Comparison of ENCODE assay signal across 8 cellular contexts in the genomic region with DNA sequence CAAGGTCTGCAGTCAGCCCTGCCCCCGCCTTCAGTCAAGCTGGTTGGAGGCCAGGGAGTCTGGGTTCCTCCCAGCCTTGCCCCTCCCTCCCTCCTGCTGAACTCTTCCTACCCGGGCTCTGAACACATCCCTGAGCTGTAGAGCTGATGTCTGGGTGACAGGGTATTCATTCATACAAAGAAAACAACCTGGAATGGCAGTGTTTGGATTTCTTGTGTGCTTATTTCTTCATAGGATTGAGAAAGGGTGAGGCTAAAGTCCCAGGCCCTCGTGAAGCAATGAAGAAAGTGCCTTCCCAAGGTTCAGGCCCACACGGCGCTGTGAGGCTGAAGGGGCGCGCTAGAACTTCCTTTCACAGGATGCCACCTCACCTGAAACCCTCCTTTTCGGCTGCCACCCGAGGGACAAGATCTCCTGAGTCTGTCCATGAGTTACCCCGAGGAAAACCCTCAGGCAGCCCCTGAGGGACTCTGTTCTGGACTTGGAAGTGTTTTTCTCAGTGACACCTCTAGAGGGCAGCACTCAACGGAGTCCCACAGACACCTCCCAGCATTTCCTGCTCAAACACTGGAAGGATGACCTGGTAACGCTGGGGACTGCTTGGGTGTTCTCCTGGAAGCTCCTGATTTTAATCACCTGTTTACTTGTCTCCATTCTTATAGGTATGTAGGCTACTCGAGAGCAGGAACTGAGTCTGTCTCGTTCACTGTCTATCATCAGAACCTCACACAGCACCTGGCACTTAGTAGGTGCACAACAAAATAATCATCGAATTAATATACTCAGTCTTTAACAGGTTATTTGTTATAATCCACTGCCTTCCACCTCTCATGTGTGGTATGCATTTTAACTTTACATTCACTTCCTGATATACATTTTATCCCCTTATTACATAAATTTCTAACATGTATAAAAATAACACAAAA. TPM values are rescaled to one million over a fixed set of nuclear protein-coding genes. Genes with fewer than 3 reads are reported as not detected.
A peak's percentile ranks its signal among the peaks of the same experiment; 100 is the strongest.
DNase-seq lines count a peak whose midpoint lies in the region; ATAC-seq and TF ChIP-seq lines count a peak whose summit lies in the region.

No MANE protein-coding gene starts in this region.

- no peak for DNase-seq in AG04450 (ENCODE audit: low read depth, low spot score)
- peak; percentile 1 for DNase-seq in NCI-H345 treated with DMSO at 0.1 percent for 48 hours (lab: John Stamatoyannopoulos, UW; ENCODE audit: unreplicated experiment)
- peak; percentile 54 for DNase-seq in activated CD8-positive, alpha-beta T cell treated with anti-CD3 and anti-CD28 coated beads for 36 hours
- DNase-seq in epithelial cell of esophagus (ENCODE audit: low read depth) = peak; percentile 51
- DNase-seq in naive thymus-derived CD8-positive, alpha-beta T cell = peak in 7 of 10 donors; percentile 21 to 40 (median 34)
- peak; percentile 48 for DNase-seq in ureter (ENCODE audit: low spot score)

- POLR2A ChIA-PET in AG04450 (lab: Yijun Ruan, JAX) = no interaction called here
- POLR2A ChIA-PET in activated CD8-positive, alpha-beta T cell treated with anti-CD3 and anti-CD28 coated beads for 36 hours (lab: Charles Lee) = interaction anchor here (0.6 kb wide), 1 partner anchor 181 kb away, joined by 3 read pairs; no protein-coding TSS in a partner anchor
- POLR2A ChIA-PET in naive thymus-derived CD8-positive, alpha-beta T cell (lab: Charles Lee) = no interaction called here

- no peak for TF ChIP-seq POLR2A in GM18505 (IDR thresholded peaks at IDR 0.05; ENCODE audit: borderline replicate concordance, extremely low read depth, insufficient read depth, insufficient read length)

- no peaks in the 10 kb centered on the region for H3K4me1 Mint-ChIP-seq in activated CD8-positive, alpha-beta T cell treated with anti-CD3 and anti-CD28 coated beads for 36 hours (ENCODE audit: low read depth)
- H3K4me1 Mint-ChIP-seq in naive thymus-derived CD8-positive, alpha-beta T cell = no peaks in the 10 kb centered on the region

- H3K27ac ChIP-seq in AG04450 (ENCODE audit: low read depth, low read length) = no peak overlapping the region

- CTCF ChIA-PET in AG04450 (lab: Charles Lee) = interaction anchor here (0.6 to 1.1 kb wide), 5 partner anchors 9 to 252 kb away, joined by 3 to 4 read pairs (median 3); no protein-coding TSS in a partner anchor
- CTCF ChIA-PET in activated CD8-positive, alpha-beta T cell treated with anti-CD3 and anti-CD28 coated beads for 36 hours (lab: Charles Lee) = interaction anchor here (0.7 to 1.3 kb wide), 5 partner anchors 13 to 250 kb away, joined by 3 to 4 read pairs (median 3); a partner anchor contains a TSS

- no peaks in the 10 kb centered on the region for H3K9me3 Mint-ChIP-seq in activated CD8-positive, alpha-beta T cell treated with anti-CD3 and anti-CD28 coated beads for 36 hours
- H3K9me3 Mint-ChIP-seq in naive thymus-derived CD8-positive, alpha-beta T cell = peaks cover 0 to under 1% (median 0%) of the 10 kb centered on the region in 9 donors

- intact Hi-C loops in activated CD8-positive, alpha-beta T cell treated with anti-CD3 and anti-CD28 coated beads for 36 hours (cut with micrococcal nuclease) = no loop called here

- H3K9me3 ChIP-seq in AG04450 (ENCODE audit: control insufficient read depth, insufficient read depth, low read length) = no peaks in the 10 kb centered on the region

- H3K36me3 Mint-ChIP-seq in activated CD8-positive, alpha-beta T cell treated with anti-CD3 and anti-CD28 coated beads for 36 hours (ENCODE audit: low read depth) = no peaks in the 10 kb centered on the region
- H3K36me3 Mint-ChIP-seq in naive thymus-derived CD8-positive, alpha-beta T cell = no peaks in the 10 kb centered on the region

- H3K4me3 Mint-ChIP-seq in activated CD8-positive, alpha-beta T cell treated with anti-CD3 and anti-CD28 coated beads for 36 hours = no peak overlapping the region
- no peak overlapping the region for H3K4me3 Mint-ChIP-seq in naive thymus-derived CD8-positive, alpha-beta T cell

- ATAC-seq in GM18505 (IDR thresholded peaks at IDR 0.05; ENCODE audit: unreplicated experiment) (peak; percentile 91), HG02938 (IDR thresholded peaks at IDR 0.05; ENCODE audit: unreplicated experiment) (peak; percentile 72)
- ATAC-seq in activated CD8-positive, alpha-beta T cell treated with anti-CD3 and anti-CD28 coated beads for 36 hours = peak; percentile 91
- ATAC-seq in naive thymus-derived CD8-positive, alpha-beta T cell = peak; percentile 52 to 57

- no peak overlapping the region for H3K4me3 ChIP-seq in AG04450 (ENCODE audit: low read depth, low read length)
- H3K4me3 ChIP-seq in epithelial cell of esophagus (ENCODE audit: low read length) = no peak overlapping the region

- peak; percentile 75 for TF ChIP-seq CTCF in AG04450 (IDR thresholded peaks at IDR 0.05; ENCODE audit: low read depth, low read length)
- TF ChIP-seq CTCF in activated CD8-positive, alpha-beta T cell treated with anti-CD3 and anti-CD28 coated beads for 36 hours (IDR thresholded peaks at IDR 0.05) = peak; percentile 68
- TF ChIP-seq CTCF in epithelial cell of esophagus (IDR thresholded peaks at IDR 0.05; ENCODE audit: insufficient read depth, low read depth, low read length, missing control alignments) = peak; percentile 70

- peaks cover 3% of the 10 kb centered on the region for H3K27me3 Mint-ChIP-seq in activated CD8-positive, alpha-beta T cell treated with anti-CD3 and anti-CD28 coated beads for 36 hours
- H3K27me3 Mint-ChIP-seq in naive thymus-derived CD8-positive, alpha-beta T cell = peaks cover 0 to 21% (median 10%) of the 10 kb centered on the region in 5 donors

- no peak overlapping the region for H3K27ac Mint-ChIP-seq in activated CD8-positive, alpha-beta T cell treated with anti-CD3 and anti-CD28 coated beads for 36 hours
- no peak overlapping the region for H3K27ac Mint-ChIP-seq in naive thymus-derived CD8-positive, alpha-beta T cell

- H3K27me3 ChIP-seq in AG04450 (ENCODE audit: control insufficient read depth, insufficient read depth, low read length) = peaks cover 2% of the 10 kb centered on the region

RNA-seq across cellular contexts. Expression of a gene that starts 11.8 kb away (rescaled TPM):
- polyA plus RNA-seq in AG04450 (2011; rRNA removed) = not detected in 2 replicates
- polyA minus RNA-seq in AG04450 (2011; rRNA and poly(A)+ RNA removed) = not detected in 2 replicates
- not detected for total RNA-seq in activated CD8-positive, alpha-beta T cell treated with anti-CD3 and anti-CD28 coated beads for 36 hours
- not detected for total RNA-seq in naive thymus-derived CD8-positive, alpha-beta T cell
- polyA plus RNA-seq in naive thymus-derived CD8-positive, alpha-beta T cell = not detected
- not detected for total RNA-seq in ureter

RNA-seq across cellular contexts. Expression of a gene that starts 25.2 kb away (rescaled TPM):
- polyA plus RNA-seq in AG04450 (2011; rRNA removed) = not detected in 2 replicates
- not detected in 2 replicates for polyA minus RNA-seq in AG04450 (2011; rRNA and poly(A)+ RNA removed)
- not detected for total RNA-seq in activated CD8-positive, alpha-beta T cell treated with anti-CD3 and anti-CD28 coated beads for 36 hours
- total RNA-seq in naive thymus-derived CD8-positive, alpha-beta T cell = not detected
- polyA plus RNA-seq in naive thymus-derived CD8-positive, alpha-beta T cell = not detected
- total RNA-seq in ureter = not detected

RNA-seq across cellular contexts. Expression of a gene that starts 52.2 kb away (rescaled TPM):
- not detected in 2 replicates for polyA plus RNA-seq in AG04450 (2011; rRNA removed)
- polyA minus RNA-seq in AG04450 (2011; rRNA and poly(A)+ RNA removed) = not detected in 2 replicates
- total RNA-seq in activated CD8-positive, alpha-beta T cell treated with anti-CD3 and anti-CD28 coated beads for 36 hours = not detected
- total RNA-seq in naive thymus-derived CD8-positive, alpha-beta T cell = not detected
- polyA plus RNA-seq in naive thymus-derived CD8-positive, alpha-beta T cell = not detected
- not detected for total RNA-seq in ureter
